ENCODE assay signal across 8 cellular contexts in the genomic region with DNA sequence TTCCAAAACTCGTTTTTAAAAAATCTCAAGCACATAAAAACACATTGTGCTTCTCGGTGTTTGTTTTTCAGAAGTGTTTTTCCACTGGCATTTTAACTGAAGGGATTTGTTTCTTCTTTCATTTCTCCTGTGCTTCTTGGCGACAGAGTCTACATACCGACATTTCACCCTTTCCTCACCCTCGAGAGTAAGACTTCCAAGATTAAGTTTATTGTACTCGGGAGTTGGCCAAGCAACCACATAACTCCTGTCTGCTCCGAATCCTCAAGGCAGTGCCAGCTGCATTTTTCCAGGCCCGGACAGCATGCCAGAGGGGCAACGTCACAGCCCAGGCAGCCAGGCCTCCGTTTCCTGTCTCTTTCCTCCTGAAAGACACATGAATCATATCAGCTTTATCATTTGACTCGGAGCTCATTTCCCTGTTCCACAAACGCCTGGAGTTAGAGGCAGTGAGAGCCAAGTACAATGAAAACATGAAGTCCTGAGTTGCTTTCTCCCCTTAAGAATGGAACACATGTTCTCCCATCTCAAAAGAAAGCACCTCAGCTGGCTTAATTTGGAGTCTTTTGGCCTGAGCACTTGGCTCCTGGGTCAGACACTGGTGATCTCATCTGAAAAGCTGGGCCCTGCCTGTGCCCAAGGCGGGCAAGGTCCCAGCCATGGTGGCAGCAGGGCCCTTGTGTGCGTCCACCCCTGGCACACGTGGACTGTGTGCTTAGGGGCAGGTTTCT. TPM values are rescaled to one million over a fixed set of nuclear protein-coding genes. Genes with fewer than 3 reads are reported as not detected.
DNase-seq lines count a peak whose midpoint lies in the region; ATAC-seq and TF ChIP-seq lines count a peak whose summit lies in the region.

No MANE protein-coding gene starts in this region.

- H3K4me1 ChIP-seq in SK-N-SH (ENCODE audit: control insufficient read depth in 1 of 2, insufficient read depth in 2 of 2, low read depth in 1 of 2, low read length in 1 of 2) = peaks cover 15 to 22% of the 10 kb centered on the region in 2 experiments; a peak in 3 of 4 replicates

- H3K79me2 ChIP-seq in SK-N-SH (ENCODE audit: insufficient read depth) = no peaks in the 10 kb centered on the region

- H3K4me3 Mint-ChIP-seq in osteocyte (ENCODE audit: unreplicated experiment) = peak overlapping the region; percentile 7

- TF ChIP-seq RAD21 in SK-N-SH (IDR thresholded peaks at IDR 0.05; ENCODE audit: low read length) = no peak

- DNase-seq in AG20443 (ENCODE audit: low spot score) (peak; percentile 94), SK-N-SH (peak; percentile 72), fibroblast of villous mesenchyme (ENCODE audit: low read depth) (peak; percentile 99), osteocyte (ENCODE audit: extremely low spot score, unreplicated experiment) (peak; percentile 97), NCI-H2171 treated with DMSO at 0.1 percent for 48 hours (lab: John Stamatoyannopoulos, UW) (no peak), activated gamma-delta T cell treated with Interleukin-2 at 50 U/mL for 16 hours (no peak)
- DNase-seq in effector CD4-positive, alpha-beta T cell = no peak

- H3F3A ChIP-seq in SK-N-SH (replicated peaks; ENCODE audit: insufficient read depth) = peaks cover 28% of the 10 kb centered on the region

- POLR2A ChIA-PET in SK-N-SH (lab: Yijun Ruan, JAX) = no interaction called here

- H3K27ac Mint-ChIP-seq in osteocyte (ENCODE audit: unreplicated experiment) = peak overlapping the region; percentile 99

- H3K36me3 Mint-ChIP-seq in osteocyte (ENCODE audit: unreplicated experiment) = no peaks in the 10 kb centered on the region

- TF ChIP-seq CTCF in SK-N-SH (IDR thresholded peaks at IDR 0.05) (no peak), fibroblast of villous mesenchyme (IDR thresholded peaks at IDR 0.05; ENCODE audit: insufficient read depth, low read depth, low read length) (no peak), osteocyte (IDR thresholded peaks at IDR 0.05) (no peak)

- peak; percentile 24 to 98; a peak in 3 of 4 replicates for TF ChIP-seq EP300 in SK-N-SH (IDR thresholded peaks at IDR 0.05; ENCODE audit: borderline replicate concordance in 1 of 2, low read depth in 1 of 2, low read length in 1 of 2)

- H3K27me3 Mint-ChIP-seq in osteocyte (ENCODE audit: unreplicated experiment) = no peaks in the 10 kb centered on the region

- 0 out of 4 replicates have a peak overlapping the region, but pooled peaks of 1 of the 2 experiments have one; percentile 30 for H3K4me3 ChIP-seq in SK-N-SH (ENCODE audit: low read depth in 2 of 2, low read length in 1 of 2)
- H3K4me3 ChIP-seq in fibroblast of villous mesenchyme (ENCODE audit: low read depth, low read length) = peak overlapping the region; percentile 21

- CTCF ChIA-PET in SK-N-SH (lab: Yijun Ruan, JAX) = interaction anchor here (0.9 to 2.0 kb wide), 4 partner anchors 11 to 44 kb away, joined by 3 to 8 read pairs (median 5); partner anchors contain the start of gene FAM50B

- no peaks in the 10 kb centered on the region for H3K9me3 Mint-ChIP-seq in osteocyte (ENCODE audit: unreplicated experiment)

- H3K27me3 ChIP-seq in SK-N-SH (ENCODE audit: insufficient read depth) = no peaks in the 10 kb centered on the region

- ATAC-seq in HG02938 (IDR thresholded peaks at IDR 0.05; ENCODE audit: unreplicated experiment) = no peak

- H3K9ac ChIP-seq in SK-N-SH = peak overlapping the region; percentile 64

- peaks cover 66% of the 10 kb centered on the region for H3K4me1 Mint-ChIP-seq in osteocyte (ENCODE audit: unreplicated experiment)

- no peaks in the 10 kb centered on the region for H3K36me3 ChIP-seq in SK-N-SH (replicated peaks in 1 of 2; ENCODE audit: control insufficient read depth in 1 of 2, insufficient read depth in 2 of 2, low read length in 1 of 2)

- H3K4me2 ChIP-seq in SK-N-SH = peak overlapping the region; percentile 46

- no peaks in the 10 kb centered on the region for H4K20me1 ChIP-seq in SK-N-SH (ENCODE audit: insufficient read depth)

- peak overlapping the region; percentile 90 to 95 for H3K27ac ChIP-seq in SK-N-SH (ENCODE audit: low read depth in 2 of 2, low read length in 1 of 2)

- H3K9me2 ChIP-seq in SK-N-SH = no peaks in the 10 kb centered on the region

- peak overlapping the region; percentile 15; the same call in 1 of the 2 replicates for H2AFZ ChIP-seq in SK-N-SH (ENCODE audit: low read depth)

- 13% methylated on average over 15 of the region's 15 CpGs for WGBS in SK-N-SH (ENCODE audit: low lambda C conversion rate)

- H3K9me3 ChIP-seq in SK-N-SH = no peaks in the 10 kb centered on the region

TF ChIP-seq in SK-N-SH, 30 proteins besides CTCF, POLR2A, EP300 and RAD21 (continues in another document):
- TF ChIP-seq REST (IDR thresholded peaks at IDR 0.05; ENCODE audit: low read depth, low read length) (peak; percentile 52; the same call in 1 of the 2 replicates), JUND (IDR thresholded peaks at IDR 0.05) (peak; percentile 98), GATA2 (CRISPR knock-in tag; IDR thresholded peaks at IDR 0.05) (no peak), YY1 (IDR thresholded peaks at IDR 0.05; ENCODE audit: low read depth) (peak; percentile 52; the same call in 1 of the 2 replicates), ELF1 (IDR thresholded peaks at IDR 0.05) (peak; percentile 62; the same call in 1 of the 2 replicates), FOXJ3 (CRISPR knock-in tag; IDR thresholded peaks at IDR 0.05) (no peak), TCF12 (IDR thresholded peaks at IDR 0.05) (peak; percentile 97), MXI1 (IDR thresholded peaks at IDR 0.05; ENCODE audit: low read depth, low read length) (peak; percentile 35; the same call in 1 of the 2 replicates), NRF1 (IDR thresholded peaks at IDR 0.05; ENCODE audit: low read depth, low read length) (no peak), EZH2phosphoT487 (IDR thresholded peaks at IDR 0.05; ENCODE audit: borderline replicate concordance, low read depth) (no peak), FOXM1 (IDR thresholded peaks at IDR 0.05; ENCODE audit: low read depth) (peak; percentile 89; the same call in 1 of the 2 replicates), RFX5 (IDR thresholded peaks at IDR 0.05; ENCODE audit: low read length) (no peak), SIN3A (IDR thresholded peaks at IDR 0.05; ENCODE audit: borderline replicate concordance, low read depth, low read length) (0 out of 2 replicates have a peak, but pooled peaks have one; percentile 59), RCOR1 (IDR thresholded peaks at IDR 0.05; ENCODE audit: low read length) (no peak; the same call in 1 of the 2 replicates)
- TF ChIP-seq, protein P1, sequence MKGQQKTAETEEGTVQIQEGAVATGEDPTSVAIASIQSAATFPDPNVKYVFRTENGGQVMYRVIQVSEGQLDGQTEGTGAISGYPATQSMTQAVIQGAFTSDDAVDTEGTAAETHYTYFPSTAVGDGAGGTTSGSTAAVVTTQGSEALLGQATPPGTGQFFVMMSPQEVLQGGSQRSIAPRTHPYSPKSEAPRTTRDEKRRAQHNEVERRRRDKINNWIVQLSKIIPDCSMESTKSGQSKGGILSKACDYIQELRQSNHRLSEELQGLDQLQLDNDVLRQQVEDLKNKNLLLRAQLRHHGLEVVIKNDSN (IDR thresholded peaks at IDR 0.05; ENCODE audit: borderline replicate concordance, low read depth) = 0 out of 2 replicates have a peak, but pooled peaks have one; percentile 23
- TF ChIP-seq, protein P2, sequence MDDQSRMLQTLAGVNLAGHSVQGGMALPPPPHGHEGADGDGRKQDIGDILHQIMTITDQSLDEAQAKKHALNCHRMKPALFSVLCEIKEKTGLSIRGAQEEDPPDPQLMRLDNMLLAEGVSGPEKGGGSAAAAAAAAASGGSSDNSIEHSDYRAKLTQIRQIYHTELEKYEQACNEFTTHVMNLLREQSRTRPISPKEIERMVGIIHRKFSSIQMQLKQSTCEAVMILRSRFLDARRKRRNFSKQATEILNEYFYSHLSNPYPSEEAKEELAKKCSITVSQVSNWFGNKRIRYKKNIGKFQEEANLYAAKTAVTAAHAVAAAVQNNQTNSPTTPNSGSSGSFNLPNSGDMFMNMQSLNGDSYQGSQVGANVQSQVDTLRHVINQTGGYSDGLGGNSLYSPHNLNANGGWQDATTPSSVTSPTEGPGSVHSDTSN (IDR thresholded peaks at IDR 0.05) = peak; percentile 95
- TF ChIP-seq, protein P3, sequence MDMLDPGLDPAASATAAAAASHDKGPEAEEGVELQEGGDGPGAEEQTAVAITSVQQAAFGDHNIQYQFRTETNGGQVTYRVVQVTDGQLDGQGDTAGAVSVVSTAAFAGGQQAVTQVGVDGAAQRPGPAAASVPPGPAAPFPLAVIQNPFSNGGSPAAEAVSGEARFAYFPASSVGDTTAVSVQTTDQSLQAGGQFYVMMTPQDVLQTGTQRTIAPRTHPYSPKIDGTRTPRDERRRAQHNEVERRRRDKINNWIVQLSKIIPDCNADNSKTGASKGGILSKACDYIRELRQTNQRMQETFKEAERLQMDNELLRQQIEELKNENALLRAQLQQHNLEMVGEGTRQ (IDR thresholded peaks at IDR 0.05; ENCODE audit: borderline replicate concordance, low read depth, low read length) = no peak

RNA-seq across cellular contexts. Expression of gene FAM50B, which starts 23.2 kb away (rescaled TPM):
- 12.9 and 13.8 TPM in 2 replicates for polyA plus RNA-seq in SK-N-SH (2012; rRNA removed)
- polyA plus RNA-seq in SK-N-SH (2012; cell fraction: cytosol; rRNA removed) = 8.0 and 10.9 TPM in 2 replicates
- 8.0 and 8.2 TPM in 2 replicates for polyA plus RNA-seq in SK-N-SH (2012; cell fraction: nucleus; rRNA removed)
- total RNA-seq in fibroblast of villous mesenchyme (5.2 and 6.0 TPM in 2 replicates), osteocyte (0.37 and 0.70 TPM in 2 replicates)

Comparison
In these comparisons a context has a peak if more than half of its experiments do, and no peak if none do; other contexts are left out.
1. DNase-seq: peak in AG20443 (single experiment), SK-N-SH (single experiment), fibroblast of villous mesenchyme (single experiment) and osteocyte (single experiment); none in NCI-H2171 treated with DMSO at 0.1 percent for 48 hours (single experiment), effector CD4-positive, alpha-beta T cell (single experiment) and activated gamma-delta T cell treated with Interleukin-2 at 50 U/mL for 16 hours (single experiment).